Comparison of ENCODE assay signal across 8 cellular contexts in the genomic region with DNA sequence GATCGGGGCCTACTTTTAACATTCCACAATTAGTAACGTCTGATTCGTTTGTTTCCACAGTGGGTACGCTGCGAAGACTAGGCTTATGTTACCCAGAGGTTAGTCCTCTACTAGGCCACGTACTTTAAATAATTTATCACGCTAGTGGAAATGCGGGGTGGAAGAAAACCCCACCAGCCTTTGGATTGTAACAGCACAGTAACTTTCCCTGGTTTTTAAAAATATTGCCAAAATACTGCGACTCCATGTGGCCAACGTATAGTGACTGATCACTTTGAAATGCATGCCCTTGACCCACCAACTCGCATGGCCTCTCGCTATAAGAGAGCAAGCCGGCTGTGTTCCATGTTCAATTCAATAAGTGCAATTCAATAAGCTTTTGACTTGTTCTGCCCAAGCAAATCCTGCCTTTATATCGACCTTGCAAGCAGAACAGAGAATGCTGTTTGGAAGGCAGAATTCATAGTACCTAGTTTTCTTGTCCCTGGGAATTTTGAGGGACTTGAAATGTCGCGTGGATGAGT. TPM values are rescaled to one million over a fixed set of nuclear protein-coding genes. Genes with fewer than 3 reads are reported as not detected.
A peak's percentile ranks its signal among the peaks of the same experiment; 100 is the strongest.
DNase-seq lines count a peak whose midpoint lies in the region; ATAC-seq lines count a peak whose summit lies in the region.

No MANE protein-coding gene starts in this region.

- no peaks in the 10 kb centered on the region for H3K9me3 ChIP-seq in subcutaneous abdominal adipose tissue (ENCODE audit: control insufficient read depth in 5 of 5, low read length in 5 of 5)

- H3K4me3 ChIP-seq in subcutaneous abdominal adipose tissue (ENCODE audit: low read depth in 1 of 5, low read length in 5 of 5): peak overlapping the region; percentile 70 to 91 (median 83)

- H3K27me3 ChIP-seq in subcutaneous abdominal adipose tissue (ENCODE audit: control insufficient read depth in 5 of 5, insufficient read depth in 4 of 5, low read length in 5 of 5): no peaks in the 10 kb centered on the region

- H3K27ac Mint-ChIP-seq in activated naive CD4-positive, alpha-beta T cell treated with anti-CD3 and anti-CD28 coated beads, Interleukin-2, amount 50 U/mL, for 72 hours: peak overlapping the region; percentile 90 to 99

- peak overlapping the region; percentile 97 for H3K27ac ChIP-seq in subcutaneous abdominal adipose tissue (ENCODE audit: low read depth, low read length)

- H3K9me3 Mint-ChIP-seq in activated naive CD4-positive, alpha-beta T cell treated with anti-CD3 and anti-CD28 coated beads, Interleukin-2, amount 50 U/mL, for 72 hours: no peaks in the 10 kb centered on the region

- peaks cover 12 to 22% of the 10 kb centered on the region in 2 donors for H3K36me3 Mint-ChIP-seq in activated naive CD4-positive, alpha-beta T cell treated with anti-CD3 and anti-CD28 coated beads, Interleukin-2, amount 50 U/mL, for 72 hours

- H3K9ac ChIP-seq in subcutaneous abdominal adipose tissue (ENCODE audit: low read length in 5 of 5): peak overlapping the region; percentile 67 to 97 (median 88)

- peaks cover 0 to 3% (median 0%) of the 10 kb centered on the region in 5 donors for H3K36me3 ChIP-seq in subcutaneous abdominal adipose tissue (ENCODE audit: control insufficient read depth in 5 of 5, insufficient read depth in 5 of 5, low read length in 5 of 5)

- DNase-seq in stimulated activated CD4-positive, alpha-beta T cell treated with anti-CD3 and anti-CD28 coated beads, Interleukin-15, amount 100 ng/mL, for 24 hours: peak; percentile 14
- DNase-seq in stimulated activated CD4-positive, alpha-beta T cell treated with anti-CD3 and anti-CD28 coated beads, Interleukin-2, amount 100 ng/mL, for 48 hours: no peak
- DNase-seq in activated naive CD4-positive, alpha-beta T cell treated with anti-CD3 and anti-CD28 coated beads, Interleukin-2, amount 50 U/mL, for 72 hours (ENCODE audit: low spot score in 2 of 2): no peak
- DNase-seq in iris pigment epithelial cell (ENCODE audit: low read depth): peak; percentile 11
- DNase-seq in hepatic stellate cell (ENCODE audit: low spot score): no peak
- DNase-seq in cortex of kidney (lab: John Stamatoyannopoulos, UW): no peak

- H3K4me1 ChIP-seq in subcutaneous abdominal adipose tissue (ENCODE audit: control insufficient read depth in 5 of 5, insufficient read depth in 5 of 5, low read length in 5 of 5): peaks cover 3 to 27% (median 23%) of the 10 kb centered on the region in 5 donors

- ATAC-seq in activated naive CD4-positive, alpha-beta T cell treated with anti-CD3 and anti-CD28 coated beads, Interleukin-2, amount 50 U/mL, for 72 hours: no peak
- ATAC-seq in GM19455 (IDR thresholded peaks at IDR 0.05; ENCODE audit: unreplicated experiment): no peak

RNA-seq across cellular contexts. Expression of a gene that starts 0.9 kb away (rescaled TPM):
- total RNA-seq in activated naive CD4-positive, alpha-beta T cell treated with anti-CD3 and anti-CD28 coated beads, Interleukin-2, amount 50 U/mL, for 72 hours: 10 to 100 TPM; 38.7 to 57.9 TPM

Comparison
In these comparisons a context has a peak if more than half of its experiments do, and no peak if none do; other contexts are left out.
1. DNase-seq: peak in stimulated activated CD4-positive, alpha-beta T cell treated with anti-CD3 and anti-CD28 coated beads, Interleukin-15, amount 100 ng/mL, for 24 hours (single experiment) and iris pigment epithelial cell (single experiment); none in stimulated activated CD4-positive, alpha-beta T cell treated with anti-CD3 and anti-CD28 coated beads, Interleukin-2, amount 100 ng/mL, for 48 hours (0 of 2), activated naive CD4-positive, alpha-beta T cell treated with anti-CD3 and anti-CD28 coated beads, Interleukin-2, amount 50 U/mL, for 72 hours (0 of 2), hepatic stellate cell (single experiment) and cortex of kidney (single experiment).